ENCODE assay signal across 1 cellular context in the genomic region with DNA sequence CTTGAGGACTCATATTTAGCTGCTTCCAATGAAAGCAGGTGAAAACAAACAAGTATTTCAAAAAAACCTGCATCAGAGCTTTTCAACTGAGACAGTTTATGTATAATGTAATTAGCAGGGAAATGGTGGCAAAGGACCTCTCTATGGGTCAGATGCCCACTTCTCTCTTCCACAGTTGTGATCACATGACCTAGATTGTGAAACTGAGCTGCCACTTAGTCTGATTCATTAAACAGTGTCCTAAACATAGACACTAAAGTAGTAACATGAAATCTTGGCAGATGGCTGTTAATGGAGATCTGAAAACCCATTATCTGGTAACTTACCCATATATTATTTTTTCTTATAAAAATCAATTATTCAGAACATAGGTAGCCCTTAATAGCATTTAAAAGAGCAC.
TF ChIP-seq lines count a peak whose summit lies in the region.

No MANE protein-coding gene starts in this region.

TF ChIP-seq in K562, 482 proteins besides CTCF, POLR2A, EP300 and RAD21:
- peak; percentile 37 for TF ChIP-seq TFE3 (CRISPR knock-in tag; IDR thresholded peaks at IDR 0.05)
- TF ChIP-seq, protein P1, sequence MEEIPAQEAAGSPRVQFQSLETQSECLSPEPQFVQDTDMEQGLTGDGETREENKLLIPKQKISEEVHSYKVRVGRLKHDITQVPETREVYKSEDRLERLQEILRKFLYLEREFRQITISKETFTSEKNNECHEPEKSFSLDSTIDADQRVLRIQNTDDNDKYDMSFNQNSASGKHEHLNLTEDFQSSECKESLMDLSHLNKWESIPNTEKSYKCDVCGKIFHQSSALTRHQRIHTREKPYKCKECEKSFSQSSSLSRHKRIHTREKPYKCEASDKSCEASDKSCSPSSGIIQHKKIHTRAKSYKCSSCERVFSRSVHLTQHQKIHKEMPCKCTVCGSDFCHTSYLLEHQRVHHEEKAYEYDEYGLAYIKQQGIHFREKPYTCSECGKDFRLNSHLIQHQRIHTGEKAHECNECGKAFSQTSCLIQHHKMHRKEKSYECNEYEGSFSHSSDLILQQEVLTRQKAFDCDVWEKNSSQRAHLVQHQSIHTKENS (CRISPR knock-in tag; IDR thresholded peaks at IDR 0.05) = no peak
